Comparison of ENCODE assay signal across 2 cellular contexts in genomic region chr3:149160754-149161289, GRCh38.
TF ChIP-seq lines count a peak whose summit lies in the region.

No MANE protein-coding gene starts in this region.

TF ChIP-seq in SK-N-SH, 30 proteins besides CTCF, POLR2A, EP300 and RAD21:
- TF ChIP-seq ELF1 (IDR thresholded peaks at IDR 0.05) (no peak), PBX3 (IDR thresholded peaks at IDR 0.05) (0 out of 2 replicates have a peak, but pooled peaks have one; percentile 32), FOXJ3 (CRISPR knock-in tag; IDR thresholded peaks at IDR 0.05) (no peak), TCF12 (IDR thresholded peaks at IDR 0.05) (no peak), SIN3A (IDR thresholded peaks at IDR 0.05; ENCODE audit: borderline replicate concordance, low read depth, low read length) (no peak), USF2 (IDR thresholded peaks at IDR 0.05; ENCODE audit: borderline replicate concordance, low read depth, low read length) (no peak)

TF ChIP-seq in K562, 482 proteins besides CTCF, POLR2A, EP300 and RAD21:
- TF ChIP-seq ZNF644 (tag; IDR thresholded peaks at IDR 0.05; ENCODE audit: low read depth) (no peak), ZFP36 (IDR thresholded peaks at IDR 0.05; ENCODE audit: low read depth, low read length, partially characterized antibody) (peak; percentile 58), RBM25 (IDR thresholded peaks at IDR 0.05; ENCODE audit: low read depth, low read length, severe bottlenecking) (peak; percentile 50)
